Comparison of ENCODE assay signal across 10 cellular contexts in the genomic region with DNA sequence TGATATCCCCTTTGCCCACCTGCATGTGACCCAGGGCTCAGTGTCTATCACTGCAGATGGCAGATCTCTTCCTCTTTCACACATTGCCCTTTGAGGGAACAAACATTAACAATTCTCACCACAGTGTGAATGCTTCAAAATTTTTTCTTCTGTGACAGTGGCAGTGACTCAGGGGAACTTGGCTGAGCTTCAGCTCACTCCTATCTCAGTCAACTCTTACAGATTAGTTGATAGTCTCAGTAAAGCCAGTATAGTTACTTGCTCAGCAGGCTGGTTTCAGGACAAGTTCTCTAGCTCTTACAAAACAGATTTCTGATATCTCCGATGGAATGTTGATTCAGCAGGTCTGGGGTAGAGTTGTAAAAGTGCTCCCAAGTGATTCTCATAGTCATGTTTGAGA.
A peak's percentile ranks its signal among the peaks of the same experiment; 100 is the strongest.
DNase-seq lines count a peak whose midpoint lies in the region; ATAC-seq, FAIRE-seq and TF ChIP-seq lines count a peak whose summit lies in the region.
"Had no signal": no experiment of that assay in that cellular context is flagged by ENCODE, and none has a peak within 500 bp of the region (broad histone marks: within the 10 kb centered on the region; RNA-seq: fewer than 3 reads in every experiment).

No MANE protein-coding gene starts in this region.

- H3K27ac ChIP-seq in OCI-LY7 (ENCODE audit: low read depth, low read length, poor library complexity, severe bottlenecking): no peak overlapping the region
- peak overlapping the region in 1 of 4 donors; percentile 24 for H3K27ac ChIP-seq in pancreas

- no peaks in the 10 kb centered on the region for H3K36me3 ChIP-seq in OCI-LY7 (ENCODE audit: insufficient read depth, low read length)
- no peaks in the 10 kb centered on the region for H3K36me3 ChIP-seq in pancreas

- H3K9me3 ChIP-seq in OCI-LY7 (ENCODE audit: low read length) (no peaks in the 10 kb centered on the region), pancreas (no peaks in the 10 kb centered on the region)

- ATAC-seq in pancreas (peak in 3 of 4 donors; percentile 43 to 67 (median 64)), HG03342 (IDR thresholded peaks at IDR 0.05; ENCODE audit: unreplicated experiment) (no peak), GM19395 (IDR thresholded peaks at IDR 0.05; ENCODE audit: unreplicated experiment) (no peak), GM21390 (IDR thresholded peaks at IDR 0.05; ENCODE audit: unreplicated experiment) (no peak)

- H4K20me1 ChIP-seq in OCI-LY7 (ENCODE audit: insufficient read depth, low read length): no peaks in the 10 kb centered on the region

- no peak for TF ChIP-seq CTCF in OCI-LY7 (conservative IDR thresholded peaks at IDR 0.05; ENCODE audit: low read length)
- TF ChIP-seq CTCF in pancreas (IDR thresholded peaks at IDR 0.05): no peak

- BruUV-seq in OCI-LY7 (replicated peaks; lab: Mats Ljungman, UMichigan): no TSS peak

- 14 to 22% methylated on average over 1 of the region's 1 CpG for WGBS in pancreas, 2 donors

- DNase-seq in GM04503 (ENCODE audit: low read depth) (peak; percentile 64), OCI-LY7 (ENCODE audit: low spot score) (peak; percentile 9), erythroblast (lab: John Stamatoyannopoulos, UW) (peak; percentile 7 to 8), pancreas (peak in 1 of 6 donors; percentile 10), COLO668 (lab: John Stamatoyannopoulos, UW; ENCODE audit: unreplicated experiment) (no peak)
- DNase-seq: MM.1S; stimulated activated CD4-positive, alpha-beta T cell treated with anti-CD3 and anti-CD28 coated beads, Interleukin-12 subunit alpha, Interleukin-12 subunit beta, amount 100 ng/mL, for 4 hours had no signal

- intact Hi-C loops in OCI-LY7 (cut with micrococcal nuclease; ENCODE audit: unreplicated experiment): no loop called here
- intact Hi-C loops in pancreas (cut with DNase I): no loop called here

- no peaks in the 10 kb centered on the region for H3K79me2 ChIP-seq in OCI-LY7 (ENCODE audit: insufficient read depth, low read depth, low read length)

- no peaks in the 10 kb centered on the region for H3K9me2 ChIP-seq in OCI-LY7 (ENCODE audit: insufficient read depth, low read length)

- CTCF ChIA-PET in OCI-LY7 (lab: Charles Lee; ENCODE audit: unreplicated experiment): no interaction called here

- TF ChIP-seq POLR2A in erythroblast (IDR thresholded peaks at IDR 0.05; ENCODE audit: low read length): no peak

- H3K4me2 ChIP-seq in OCI-LY7 (ENCODE audit: low read length): no peak overlapping the region

- no peak overlapping the region for H2AFZ ChIP-seq in OCI-LY7 (ENCODE audit: low read length)

- H3K4me3 ChIP-seq in OCI-LY7 (ENCODE audit: low read depth, low read length, poor library complexity, severe bottlenecking) (no peak overlapping the region), pancreas (no peak overlapping the region)

- H3K4me1 ChIP-seq in OCI-LY7 (ENCODE audit: insufficient read depth, low read length, poor library complexity, severe bottlenecking) (no peaks in the 10 kb centered on the region), pancreas (peaks cover 0 to 9% (median 0%) of the 10 kb centered on the region in 3 donors)

- FAIRE-seq in pancreas (lab: Jason Lieb, UNC): no peak

- no peaks in the 10 kb centered on the region for H3K27me3 ChIP-seq in pancreas

- POLR2A ChIA-PET in OCI-LY7 (lab: Charles Lee): interaction anchor here (0.7 to 2.4 kb wide), 3 partner anchors 14 to 186 kb away, joined by 3 to 11 read pairs (median 4); no protein-coding TSS in a partner anchor

Comparison
In these comparisons a context has a peak if more than half of its experiments do, and no peak if none do; other contexts are left out.
1. ATAC-seq: peak in pancreas (3 of 4); none in HG03342 (single experiment), GM19395 (single experiment) and GM21390 (single experiment).